9 cellular contexts compared by ENCODE assay signal in genomic region chr10:86139066-86139657, GRCh38.
DNase-seq lines count a peak whose midpoint lies in the region; ATAC-seq and TF ChIP-seq lines count a peak whose summit lies in the region.
"Had no signal": no experiment of that assay in that cellular context is flagged by ENCODE, and none has a peak within 500 bp of the region (broad histone marks: within the 10 kb centered on the region; RNA-seq: fewer than 3 reads in every experiment).

No MANE protein-coding gene starts in this region.

- H3K9me2 ChIP-seq in Loucy (replicated peaks; ENCODE audit: low read depth, low read length) = no peaks in the 10 kb centered on the region

- no peak overlapping the region for H3K27ac ChIP-seq in dorsolateral prefrontal cortex
- H3K27ac ChIP-seq: BLaER1 had no signal

- no peak overlapping the region for H3K27ac Mint-ChIP-seq in immature natural killer cell

- TF ChIP-seq CTCF in Loucy (conservative IDR thresholded peaks at IDR 0.05; ENCODE audit: low read length) (peak; percentile 68), dorsolateral prefrontal cortex (IDR thresholded peaks at IDR 0.05 in 54 of 56, conservative IDR thresholded peaks at IDR 0.05 in 2 of 56; ENCODE audit: low read depth in 1 of 56, partially characterized antibody in 56 of 56) (peak in 53 of 56 donors; percentile 16 to 77 (median 55))

- H3F3A ChIP-seq in Loucy (ENCODE audit: low read depth) = no peaks in the 10 kb centered on the region

- H3K27me3 Mint-ChIP-seq in immature natural killer cell (ENCODE audit: low read depth in 3 of 3) = peaks cover 0 to 5% (median 0%) of the 10 kb centered on the region in 3 donors

- no peak overlapping the region for H3K4me3 Mint-ChIP-seq in immature natural killer cell

- H3K27me3 ChIP-seq in Loucy (ENCODE audit: insufficient read depth, low read length, poor library complexity, severe bottlenecking) (no peaks in the 10 kb centered on the region), dorsolateral prefrontal cortex (no peaks in the 10 kb centered on the region)
- H3K27me3 ChIP-seq: BLaER1 had no signal

- H3K4me3 ChIP-seq in Loucy (ENCODE audit: low read length, poor library complexity, severe bottlenecking) = no peak overlapping the region
- H3K4me3 ChIP-seq in dorsolateral prefrontal cortex = no peak overlapping the region
- H3K4me3 ChIP-seq: BLaER1 had no signal

- no peaks in the 10 kb centered on the region for H3K79me2 ChIP-seq in Loucy (ENCODE audit: insufficient read depth, low read length)

- ATAC-seq in HG03097 (IDR thresholded peaks at IDR 0.05; ENCODE audit: low FRiP score, unreplicated experiment) = no peak

- H3K4me2 ChIP-seq in Loucy (ENCODE audit: low read depth, low read length, poor library complexity, severe bottlenecking) = no peak overlapping the region

- no peaks in the 10 kb centered on the region; the same call in 1 of the 2 replicates for H3K9me3 ChIP-seq in Loucy (ENCODE audit: insufficient read depth, low read depth, low read length)
- H3K9me3 ChIP-seq: BLaER1 had no signal

- H3K9me3 Mint-ChIP-seq in immature natural killer cell = peaks cover 0 to 2% (median 0%) of the 10 kb centered on the region in 6 donors

- no peaks in the 10 kb centered on the region for H3K4me1 Mint-ChIP-seq in immature natural killer cell

- DNase-seq in NK-92 treated with Interleukin-12 subunit alpha and Interleukin-12 subunit beta, amount 100 ng/mL, for 24 hours (lab: John Stamatoyannopoulos, UW) = peak; percentile 20
- DNase-seq in NK-92 (lab: John Stamatoyannopoulos, UW; ENCODE audit: unreplicated experiment) (no peak), dorsolateral prefrontal cortex (peak in 5 of 10 donors; percentile 39 to 76 (median 48)), immature natural killer cell (no peak), AG20443 (ENCODE audit: low spot score) (no peak)
- peak; percentile 7 to 14 for DNase-seq in stimulated activated CD4-positive, alpha-beta T cell treated with anti-CD3 and anti-CD28 coated beads, Interleukin-15, amount 100 ng/mL, for 48 hours (ENCODE audit: low read depth in 2 of 2)

- H4K20me1 ChIP-seq in Loucy (ENCODE audit: insufficient read depth, low read length, poor library complexity, severe bottlenecking) = no peaks in the 10 kb centered on the region
- H4K20me1 ChIP-seq: BLaER1 had no signal

- H3K36me3 ChIP-seq in Loucy (ENCODE audit: insufficient read depth, low read length) = no peaks in the 10 kb centered on the region
- H3K36me3 ChIP-seq: BLaER1 had no signal

- intact Hi-C loops in dorsolateral prefrontal cortex (cut with DNase I) = loop anchor here in 1 of 2 donors (5.0 kb wide), 1 partner anchor 352 kb away; no protein-coding TSS in a partner anchor

- no peak overlapping the region for H2AFZ ChIP-seq in Loucy (ENCODE audit: low read length)

- no peak overlapping the region for H3K9ac ChIP-seq in Loucy (ENCODE audit: low read depth, low read length, poor library complexity, severe bottlenecking)
- H3K9ac ChIP-seq: BLaER1 had no signal

- H3K36me3 Mint-ChIP-seq in immature natural killer cell = no peaks in the 10 kb centered on the region

- H3K4me1 ChIP-seq in Loucy (ENCODE audit: insufficient read depth, low read length, poor library complexity, severe bottlenecking) = no peaks in the 10 kb centered on the region

Comparison
In these comparisons a context has a peak if more than half of its experiments do, and no peak if none do; other contexts are left out.
1. DNase-seq: peak in NK-92 treated with Interleukin-12 subunit alpha and Interleukin-12 subunit beta, amount 100 ng/mL, for 24 hours (single experiment) and stimulated activated CD4-positive, alpha-beta T cell treated with anti-CD3 and anti-CD28 coated beads, Interleukin-15, amount 100 ng/mL, for 48 hours (2 of 2); none in NK-92 (single experiment), immature natural killer cell (0 of 3) and AG20443 (single experiment).